31 cellular contexts compared by ENCODE assay signal in genomic region chr13:30855569-30855968, GRCh38. TPM values are rescaled to one million over a fixed set of nuclear protein-coding genes. Genes with fewer than 3 reads are reported as not detected.
"Had no signal": no experiment of that assay in that cellular context is flagged by ENCODE, and none has a peak within 500 bp of the region (broad histone marks: within the 10 kb centered on the region; RNA-seq: fewer than 3 reads in every experiment).

No MANE protein-coding gene starts in this region.

- H3K4me2 ChIP-seq: hepatocyte had no signal

- H3K27me3 ChIP-seq: hepatocyte, left lung, neutrophil, right atrium auricular region, stomach, testis, thyroid gland, transverse colon, upper lobe of right lung had no signal

- H3K27ac Mint-ChIP-seq: naive thymus-derived CD4-positive, alpha-beta T cell; stimulated activated naive B cell treated with anti-CD40 and anti-IgM and Interleukin-4, amounts not matched to agents 10 μg/mL and 1 μg/mL and 100 μg/mL, for 72 hours had no signal

- H2AFZ ChIP-seq: hepatocyte, parathyroid adenoma had no signal

- H3K36me3 Mint-ChIP-seq: naive thymus-derived CD4-positive, alpha-beta T cell had no signal

- H3K79me2 ChIP-seq: hepatocyte, parathyroid adenoma had no signal

- H3K4me3 Mint-ChIP-seq: naive thymus-derived CD4-positive, alpha-beta T cell; nephron; neural crest cell; stimulated activated naive B cell treated with anti-CD40 and anti-IgM and Interleukin-4, amounts not matched to agents 10 μg/mL and 1 μg/mL and 100 μg/mL, for 72 hours had no signal

- H3K36me3 ChIP-seq: heart right ventricle, left lung, lower lobe of right lung, neutrophil, right atrium auricular region, stomach, thyroid gland, transverse colon, upper lobe of right lung had no signal

- H3K4me3 ChIP-seq: heart right ventricle, hepatocyte, left lung, lower lobe of right lung, mucosa of descending colon, psoas muscle, right atrium auricular region, skin epidermis, stomach, testis, thyroid gland, transverse colon, upper lobe of right lung had no signal

- DNase-seq: heart right ventricle; kidney; left colon; left lung; lower lobe of right lung; mammary epithelial cell; mesendoderm; midbrain; mucosa of descending colon; naive thymus-derived CD4-positive, alpha-beta T cell; occipital lobe; psoas muscle; stimulated activated CD4-positive, alpha-beta T cell treated with anti-CD3 and anti-CD28 coated beads, Interleukin-12 subunit alpha, Interleukin-12 subunit beta, amount 100 ng/mL, for 4 hours; stimulated activated CD4-positive, alpha-beta T cell treated with anti-CD3 and anti-CD28 coated beads, Interleukin-15, amount 100 ng/mL, for 24 hours; stimulated activated CD4-positive, alpha-beta T cell treated with anti-CD3 and anti-CD28 coated beads, Interleukin-2, amount 100 ng/mL, for 24 hours; stimulated activated CD4-positive, alpha-beta T cell treated with anti-CD3 and anti-CD28 coated beads, Interleukin-4, amount 100 ng/mL, for 1 hour; stimulated activated naive B cell treated with anti-CD40 and anti-IgM and Interleukin-4, amounts not matched to agents 10 μg/mL and 1 μg/mL and 100 μg/mL, for 72 hours; stimulated activated naive CD8-positive, alpha-beta T cell treated with anti-CD3 and anti-CD28 coated beads, Interleukin-15, Interleukin-2, amounts not matched to agents 100 U/mL and 50 U/mL, for 24 hours; stomach; testis; thyroid gland; transverse colon; upper lobe of right lung had no signal

- FAIRE-seq: kidney, urothelium cell line had no signal

- H3K9ac ChIP-seq: parathyroid adenoma had no signal

- H3K4me1 ChIP-seq: heart right ventricle, lower lobe of right lung, psoas muscle, right atrium auricular region, stomach, testis, transverse colon had no signal

- H3K27ac ChIP-seq: heart right ventricle, left lung, lower lobe of right lung, neutrophil, parathyroid adenoma, psoas muscle, right atrium auricular region, stomach, testis, thyroid gland, transverse colon, upper lobe of right lung had no signal

- H3K9me3 ChIP-seq: left lung, lower lobe of right lung, mucosa of descending colon, neutrophil, psoas muscle, testis, thyroid gland, transverse colon, upper lobe of right lung had no signal

RNA-seq across cellular contexts. Expression of gene MEDAG, which starts 50.5 kb away (rescaled TPM):
- total RNA-seq: neural crest cell had no signal
